ENCODE assay signal across 9 cellular contexts in the genomic region with DNA sequence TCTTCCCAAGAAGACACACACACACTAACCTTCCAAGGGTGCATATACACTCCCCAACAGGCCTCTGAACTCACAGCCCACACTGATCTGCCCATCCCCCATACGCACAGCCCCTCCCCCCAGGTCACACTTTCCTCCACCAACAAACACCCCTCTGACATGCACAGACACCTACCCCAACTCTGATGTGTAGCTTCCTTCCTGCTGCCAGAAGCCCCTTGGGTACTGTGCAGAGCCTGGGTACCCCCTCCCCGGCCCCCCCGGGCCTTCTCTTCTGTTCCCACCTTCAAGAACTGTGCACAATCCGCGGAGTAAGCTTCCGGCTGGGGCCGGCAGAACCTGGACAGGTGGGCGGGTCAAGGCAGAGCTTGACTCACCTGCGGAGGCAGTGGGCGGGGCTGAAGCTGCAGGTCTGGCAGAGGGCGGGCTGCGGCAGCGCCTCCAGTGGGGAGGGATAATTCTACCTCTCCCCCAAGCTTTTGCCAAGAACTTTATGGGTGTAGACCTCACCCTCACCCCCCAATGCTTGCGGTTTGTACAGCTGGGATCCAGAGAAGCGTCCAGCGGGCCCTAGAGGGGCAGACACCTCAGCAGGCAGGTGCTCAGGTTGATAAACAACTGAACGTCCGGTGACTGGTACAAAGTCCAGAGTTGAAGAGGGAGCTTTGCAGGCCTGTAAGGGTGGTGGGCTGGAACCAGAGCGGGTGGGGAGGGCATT. TPM values are rescaled to one million over a fixed set of nuclear protein-coding genes. Genes with fewer than 3 reads are reported as not detected.
DNase-seq lines count a peak whose midpoint lies in the region; ATAC-seq and TF ChIP-seq lines count a peak whose summit lies in the region.
"Had no signal": no experiment of that assay in that cellular context is flagged by ENCODE, and none has a peak within 500 bp of the region (broad histone marks: within the 10 kb centered on the region; RNA-seq: fewer than 3 reads in every experiment).

A gene (minus strand): TSS at position 313 of the 718 bp plus-strand sequence. CDS start 2,311 bp downstream, outside the sequence.

- 40 to 63% methylated on average over 7 to 19 of the region's 19 CpGs for WGBS in endodermal cell (ENCODE audit: insufficient coverage in 1 of 2, insufficient read length in 1 of 2), 2 experiments

- peaks cover 10% of the 10 kb centered on the region for H3K36me3 Mint-ChIP-seq in endodermal cell (ENCODE audit: low read depth)
- H3K36me3 Mint-ChIP-seq in nephron (ENCODE audit: low read depth): no peaks in the 10 kb centered on the region

- intact Hi-C loops in Right ventricle myocardium inferior (cut with DNase I): no loop called here

- peak within 1 kb of the TSS; percentile 41 for H3K9ac ChIP-seq in endodermal cell (ENCODE audit: extremely low read depth, low read length, poor library complexity, severe bottlenecking)

- H3K27me3 ChIP-seq in endodermal cell (ENCODE audit: control insufficient read depth, insufficient read depth, low read length, poor library complexity, severe bottlenecking): no peaks in the 10 kb centered on the region

- no peaks in the 10 kb centered on the region for H3K9me3 ChIP-seq in endodermal cell (ENCODE audit: control insufficient read depth, low read length)

- H3K4me3 Mint-ChIP-seq in endodermal cell (peak within 1 kb of the TSS; percentile 68), nephron (peak within 1 kb of the TSS; percentile 82 to 86 (median 84))

- H3K27me3 Mint-ChIP-seq in endodermal cell (ENCODE audit: insufficient read depth): no peaks in the 10 kb centered on the region
- H3K27me3 Mint-ChIP-seq in nephron (ENCODE audit: low read depth): peaks cover 19% of the 10 kb centered on the region

- no peaks in the 10 kb centered on the region for H3K36me3 ChIP-seq in endodermal cell (ENCODE audit: control insufficient read depth, insufficient read depth, low read length)

- peaks cover 7% of the 10 kb centered on the region for H3K4me1 ChIP-seq in endodermal cell (ENCODE audit: control insufficient read depth, insufficient read depth, low read length)

- TF ChIP-seq CTCF in endodermal cell (conservative IDR thresholded peaks at IDR 0.05) (peak; percentile 75), nephron (IDR thresholded peaks at IDR 0.05; ENCODE audit: unreplicated experiment in 3 of 3) (no peak)

- H3K27ac ChIP-seq in endodermal cell (ENCODE audit: low read depth, low read length): no peak within 1 kb of the TSS

- DNase-seq in DMS53 treated with DMSO at 0.1 percent for 48 hours (lab: John Stamatoyannopoulos, UW; ENCODE audit: unreplicated experiment) (peak; percentile 95), NCI-H2081 treated with DMSO at 0.1 percent for 48 hours (lab: John Stamatoyannopoulos, UW) (peak; percentile 9), endodermal cell (peak; percentile 97), Right ventricle myocardium inferior (ENCODE audit: missing footprints) (no peak)
- no peak for DNase-seq in stimulated activated CD4-positive, alpha-beta T cell treated with anti-CD3 and anti-CD28 coated beads, Interleukin-4, amount 100 ng/mL, for 24 hours
- no peak for DNase-seq in activated T-cell treated with anti-CD3 and anti-CD28 coated beads, Interleukin-2, amount 50 U/mL, for 1 hour
- DNase-seq: amniotic stem cell had no signal

- ATAC-seq in HG02870 (IDR thresholded peaks at IDR 0.05; ENCODE audit: unreplicated experiment): no peak
- no peak for ATAC-seq in Right ventricle myocardium inferior

- H3K4me1 Mint-ChIP-seq in endodermal cell (peaks cover 31% of the 10 kb centered on the region), nephron (no peaks in the 10 kb centered on the region)

- no peaks in the 10 kb centered on the region for H3K9me3 Mint-ChIP-seq in endodermal cell
- no peaks in the 10 kb centered on the region for H3K9me3 Mint-ChIP-seq in nephron

- peak within 1 kb of the TSS; percentile 64 for H3K4me3 ChIP-seq in endodermal cell (ENCODE audit: low read length)

- H3K27ac Mint-ChIP-seq in endodermal cell: peak within 1 kb of the TSS; percentile 93
- peak within 1 kb of the TSS; percentile 74 to 97 (median 84) for H3K27ac Mint-ChIP-seq in nephron

RNA-seq across cellular contexts. Expression of the gene that starts here (rescaled TPM):
- total RNA-seq in endodermal cell (10 to 100 TPM in 1 of 2 donors, 1 to 10 TPM in 1; 9.7 to 17.9 TPM), Right ventricle myocardium inferior (not detected)
- polyA plus RNA-seq in endodermal cell (2013, experiment 1 of 2): 1.9 TPM
- polyA plus RNA-seq in endodermal cell (2013, experiment 2 of 2): 1.8 TPM

Comparison
In these comparisons a context has a peak if more than half of its experiments do, and no peak if none do; other contexts are left out.
1. RNA of the gene that starts here (total RNA-seq): 9.7 to 17.9 TPM in endodermal cell; not detected in Right ventricle myocardium inferior (single experiment); every median in the first group is over 10 times any median in the second.
2. DNase-seq: peak in DMS53 treated with DMSO at 0.1 percent for 48 hours (single experiment), NCI-H2081 treated with DMSO at 0.1 percent for 48 hours (single experiment) and endodermal cell (single experiment); none in stimulated activated CD4-positive, alpha-beta T cell treated with anti-CD3 and anti-CD28 coated beads, Interleukin-4, amount 100 ng/mL, for 24 hours (single experiment), activated T-cell treated with anti-CD3 and anti-CD28 coated beads, Interleukin-2, amount 50 U/mL, for 1 hour (single experiment) and Right ventricle myocardium inferior (single experiment).